1 cellular context compared by ENCODE assay signal in the genomic region with DNA sequence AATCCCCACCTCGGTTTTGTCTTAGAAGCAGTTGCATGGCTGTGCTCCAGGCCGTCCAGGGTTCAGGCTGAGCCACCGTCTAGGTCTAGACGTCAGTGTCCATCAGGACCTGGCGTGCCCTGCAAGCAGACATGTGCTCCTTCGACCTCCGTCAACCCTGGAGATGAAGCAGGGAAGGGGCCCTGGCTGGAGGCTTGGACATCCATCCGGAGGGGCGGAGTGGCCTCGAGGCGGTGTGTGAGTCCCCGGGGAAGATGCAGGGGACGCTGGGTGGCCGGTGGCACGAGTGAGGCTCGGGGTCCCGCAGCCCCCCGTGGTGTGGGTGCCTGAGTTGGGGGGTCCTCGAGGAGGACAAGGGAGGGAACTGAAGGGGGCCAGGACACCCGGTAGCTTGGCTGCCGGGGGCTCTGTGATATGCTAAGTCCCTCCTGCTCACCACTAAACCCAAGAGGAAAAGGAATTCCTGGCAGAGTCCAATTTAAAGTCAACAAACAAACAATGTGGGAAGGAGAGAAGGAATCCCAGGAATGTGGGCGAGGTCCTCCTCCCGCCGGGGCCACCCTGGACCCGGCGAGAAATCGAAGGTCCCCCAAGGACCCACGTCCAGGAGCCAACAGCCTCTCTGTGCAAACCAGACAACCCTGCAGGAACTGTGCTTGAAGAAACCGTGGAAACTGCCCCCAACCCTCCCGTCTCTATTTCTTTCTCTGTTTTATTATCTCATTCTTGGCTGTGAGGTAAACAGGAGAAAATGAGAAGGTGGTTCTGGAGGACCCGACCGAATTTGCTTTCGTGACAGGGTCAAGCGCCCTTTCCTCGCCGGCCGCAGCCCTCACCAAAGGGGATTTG.
TF ChIP-seq lines count a peak whose summit lies in the region.

No MANE protein-coding gene starts in this region.

TF ChIP-seq in HepG2, 621 proteins besides CTCF, POLR2A, EP300 and RAD21 (continued from another document and continues in another):
- TF ChIP-seq ZBTB44 (CRISPR knock-in tag; IDR thresholded peaks at IDR 0.05) (0 out of 2 replicates have a peak, but pooled peaks have one; percentile 18), GATAD1 (CRISPR knock-in tag; IDR thresholded peaks at IDR 0.05) (0 out of 2 replicates have a peak, but pooled peaks have one; percentile 19), PHF5A (CRISPR knock-in tag; IDR thresholded peaks at IDR 0.05; ENCODE audit: low read depth, unreplicated experiment) (no peak), ZNF776 (CRISPR knock-in tag; IDR thresholded peaks at IDR 0.05) (no peak), RBM22 (optimal IDR thresholded peaks at IDR 0.05; ENCODE audit: low read length) (no peak), ZNF790 (CRISPR knock-in tag; IDR thresholded peaks at IDR 0.05; ENCODE audit: borderline replicate concordance) (0 out of 2 replicates have a peak, but pooled peaks have one; percentile 46), ZNF350 (CRISPR knock-in tag; IDR thresholded peaks at IDR 0.05; ENCODE audit: borderline replicate concordance, low read depth) (peak; percentile 65), SIX4 (CRISPR knock-in tag; IDR thresholded peaks at IDR 0.05) (no peak), ZNF224 (CRISPR knock-in tag; IDR thresholded peaks at IDR 0.05) (no peak), DR1 (CRISPR knock-in tag; IDR thresholded peaks at IDR 0.05) (no peak), ZFX (CRISPR knock-in tag; IDR thresholded peaks at IDR 0.05; ENCODE audit: low read depth) (peak; percentile 43), ERF (CRISPR knock-in tag; IDR thresholded peaks at IDR 0.05) (0 out of 2 replicates have a peak, but pooled peaks have one; percentile 33), ZNF275 (CRISPR knock-in tag; IDR thresholded peaks at IDR 0.05; ENCODE audit: borderline replicate concordance) (no peak), ZNF564 (CRISPR knock-in tag; IDR thresholded peaks at IDR 0.05) (peak; percentile 51; the same call in 1 of the 2 replicates), ZNF577 (CRISPR knock-in tag; IDR thresholded peaks at IDR 0.05; ENCODE audit: borderline replicate concordance, low read depth) (no peak), EED (CRISPR knock-in tag; IDR thresholded peaks at IDR 0.05) (0 out of 2 replicates have a peak, but pooled peaks have one; percentile 31), ONECUT2 (CRISPR knock-in tag; IDR thresholded peaks at IDR 0.05) (peak; percentile 57; the same call in 1 of the 2 replicates), FOXJ3 (CRISPR knock-in tag; IDR thresholded peaks at IDR 0.05; ENCODE audit: borderline replicate concordance) (no peak), DMAP1 (CRISPR knock-in tag; IDR thresholded peaks at IDR 0.05) (0 out of 2 replicates have a peak, but pooled peaks have one; percentile 36), TEAD3 (CRISPR knock-in tag; optimal IDR thresholded peaks at IDR 0.05; ENCODE audit: borderline replicate concordance) (peak; percentile 99), ZNF878 (CRISPR knock-in tag; IDR thresholded peaks at IDR 0.05) (no peak), ZNF891 (CRISPR knock-in tag; IDR thresholded peaks at IDR 0.05) (no peak), ZNF792 (CRISPR knock-in tag; IDR thresholded peaks at IDR 0.05) (peak; percentile 76), MED1 (CRISPR knock-in tag; IDR thresholded peaks at IDR 0.05) (peak; percentile 62), SOX13 (IDR thresholded peaks at IDR 0.05) (no peak), SOX13 (CRISPR knock-in tag; conservative IDR thresholded peaks at IDR 0.05 in 1 of 2, IDR thresholded peaks at IDR 0.05 in 1 of 2) (peak in 1 of 2 experiments; percentile 88; a peak in 2 of 4 replicates), NFKB2 (CRISPR knock-in tag; IDR thresholded peaks at IDR 0.05; ENCODE audit: borderline replicate concordance) (no peak)
- TF ChIP-seq, protein P1, sequence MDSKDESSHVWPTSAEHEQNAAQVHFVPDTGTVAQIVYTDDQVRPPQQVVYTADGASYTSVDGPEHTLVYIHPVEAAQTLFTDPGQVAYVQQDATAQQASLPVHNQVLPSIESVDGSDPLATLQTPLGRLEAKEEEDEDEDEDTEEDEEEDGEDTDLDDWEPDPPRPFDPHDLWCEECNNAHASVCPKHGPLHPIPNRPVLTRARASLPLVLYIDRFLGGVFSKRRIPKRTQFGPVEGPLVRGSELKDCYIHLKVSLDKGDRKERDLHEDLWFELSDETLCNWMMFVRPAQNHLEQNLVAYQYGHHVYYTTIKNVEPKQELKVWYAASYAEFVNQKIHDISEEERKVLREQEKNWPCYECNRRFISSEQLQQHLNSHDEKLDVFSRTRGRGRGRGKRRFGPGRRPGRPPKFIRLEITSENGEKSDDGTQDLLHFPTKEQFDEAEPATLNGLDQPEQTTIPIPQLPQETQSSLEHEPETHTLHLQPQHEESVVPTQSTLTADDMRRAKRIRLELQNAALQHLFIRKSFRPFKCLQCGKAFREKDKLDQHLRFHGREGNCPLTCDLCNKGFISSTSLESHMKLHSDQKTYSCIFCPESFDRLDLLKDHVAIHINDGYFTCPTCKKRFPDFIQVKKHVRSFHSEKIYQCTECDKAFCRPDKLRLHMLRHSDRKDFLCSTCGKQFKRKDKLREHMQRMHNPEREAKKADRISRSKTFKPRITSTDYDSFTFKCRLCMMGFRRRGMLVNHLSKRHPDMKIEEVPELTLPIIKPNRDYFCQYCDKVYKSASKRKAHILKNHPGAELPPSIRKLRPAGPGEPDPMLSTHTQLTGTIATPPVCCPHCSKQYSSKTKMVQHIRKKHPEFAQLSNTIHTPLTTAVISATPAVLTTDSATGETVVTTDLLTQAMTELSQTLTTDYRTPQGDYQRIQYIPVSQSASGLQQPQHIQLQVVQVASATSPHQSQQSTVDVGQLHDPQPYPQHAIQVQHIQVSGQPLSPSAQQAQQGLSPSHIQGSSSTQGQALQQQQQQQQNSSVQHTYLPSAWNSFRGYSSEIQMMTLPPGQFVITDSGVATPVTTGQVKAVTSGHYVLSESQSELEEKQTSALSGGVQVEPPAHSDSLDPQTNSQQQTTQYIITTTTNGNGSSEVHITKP (CRISPR knock-in tag; IDR thresholded peaks at IDR 0.05; ENCODE audit: low read depth): peak; percentile 69
- TF ChIP-seq, protein P2, sequence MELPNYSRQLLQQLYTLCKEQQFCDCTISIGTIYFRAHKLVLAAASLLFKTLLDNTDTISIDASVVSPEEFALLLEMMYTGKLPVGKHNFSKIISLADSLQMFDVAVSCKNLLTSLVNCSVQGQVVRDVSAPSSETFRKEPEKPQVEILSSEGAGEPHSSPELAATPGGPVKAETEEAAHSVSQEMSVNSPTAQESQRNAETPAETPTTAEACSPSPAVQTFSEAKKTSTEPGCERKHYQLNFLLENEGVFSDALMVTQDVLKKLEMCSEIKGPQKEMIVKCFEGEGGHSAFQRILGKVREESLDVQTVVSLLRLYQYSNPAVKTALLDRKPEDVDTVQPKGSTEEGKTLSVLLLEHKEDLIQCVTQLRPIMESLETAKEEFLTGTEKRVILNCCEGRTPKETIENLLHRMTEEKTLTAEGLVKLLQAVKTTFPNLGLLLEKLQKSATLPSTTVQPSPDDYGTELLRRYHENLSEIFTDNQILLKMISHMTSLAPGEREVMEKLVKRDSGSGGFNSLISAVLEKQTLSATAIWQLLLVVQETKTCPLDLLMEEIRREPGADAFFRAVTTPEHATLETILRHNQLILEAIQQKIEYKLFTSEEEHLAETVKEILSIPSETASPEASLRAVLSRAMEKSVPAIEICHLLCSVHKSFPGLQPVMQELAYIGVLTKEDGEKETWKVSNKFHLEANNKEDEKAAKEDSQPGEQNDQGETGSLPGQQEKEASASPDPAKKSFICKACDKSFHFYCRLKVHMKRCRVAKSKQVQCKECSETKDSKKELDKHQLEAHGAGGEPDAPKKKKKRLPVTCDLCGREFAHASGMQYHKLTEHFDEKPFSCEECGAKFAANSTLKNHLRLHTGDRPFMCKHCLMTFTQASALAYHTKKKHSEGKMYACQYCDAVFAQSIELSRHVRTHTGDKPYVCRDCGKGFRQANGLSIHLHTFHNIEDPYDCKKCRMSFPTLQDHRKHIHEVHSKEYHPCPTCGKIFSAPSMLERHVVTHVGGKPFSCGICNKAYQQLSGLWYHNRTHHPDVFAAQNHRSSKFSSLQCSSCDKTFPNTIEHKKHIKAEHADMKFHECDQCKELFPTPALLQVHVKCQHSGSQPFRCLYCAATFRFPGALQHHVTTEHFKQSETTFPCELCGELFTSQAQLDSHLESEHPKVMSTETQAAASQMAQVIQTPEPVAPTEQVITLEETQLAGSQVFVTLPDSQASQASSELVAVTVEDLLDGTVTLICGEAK (IDR thresholded peaks at IDR 0.05): no peak
- TF ChIP-seq, protein P2 (CRISPR knock-in tag; IDR thresholded peaks at IDR 0.05): peak; percentile 66
- TF ChIP-seq, protein P3, sequence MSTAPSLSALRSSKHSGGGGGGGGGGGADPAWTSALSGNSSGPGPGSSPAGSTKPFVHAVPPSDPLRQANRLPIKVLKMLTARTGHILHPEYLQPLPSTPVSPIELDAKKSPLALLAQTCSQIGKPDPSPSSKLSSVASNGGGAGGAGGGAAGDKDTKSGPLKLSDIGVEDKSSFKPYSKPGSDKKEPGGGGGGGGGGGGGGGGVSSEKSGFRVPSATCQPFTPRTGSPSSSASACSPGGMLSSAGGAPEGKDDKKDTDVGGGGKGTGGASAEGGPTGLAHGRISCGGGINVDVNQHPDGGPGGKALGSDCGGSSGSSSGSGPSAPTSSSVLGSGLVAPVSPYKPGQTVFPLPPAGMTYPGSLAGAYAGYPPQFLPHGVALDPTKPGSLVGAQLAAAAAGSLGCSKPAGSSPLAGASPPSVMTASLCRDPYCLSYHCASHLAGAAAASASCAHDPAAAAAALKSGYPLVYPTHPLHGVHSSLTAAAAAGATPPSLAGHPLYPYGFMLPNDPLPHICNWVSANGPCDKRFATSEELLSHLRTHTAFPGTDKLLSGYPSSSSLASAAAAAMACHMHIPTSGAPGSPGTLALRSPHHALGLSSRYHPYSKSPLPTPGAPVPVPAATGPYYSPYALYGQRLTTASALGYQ (CRISPR knock-in tag; IDR thresholded peaks at IDR 0.05): no peak
- TF ChIP-seq, protein P4, sequence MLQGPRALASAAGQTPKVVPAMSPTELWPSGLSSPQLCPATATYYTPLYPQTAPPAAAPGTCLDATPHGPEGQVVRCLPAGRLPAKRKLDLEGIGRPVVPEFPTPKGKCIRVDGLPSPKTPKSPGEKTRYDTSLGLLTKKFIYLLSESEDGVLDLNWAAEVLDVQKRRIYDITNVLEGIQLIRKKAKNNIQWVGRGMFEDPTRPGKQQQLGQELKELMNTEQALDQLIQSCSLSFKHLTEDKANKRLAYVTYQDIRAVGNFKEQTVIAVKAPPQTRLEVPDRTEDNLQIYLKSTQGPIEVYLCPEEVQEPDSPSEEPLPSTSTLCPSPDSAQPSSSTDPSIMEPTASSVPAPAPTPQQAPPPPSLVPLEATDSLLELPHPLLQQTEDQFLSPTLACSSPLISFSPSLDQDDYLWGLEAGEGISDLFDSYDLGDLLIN (CRISPR knock-in tag; IDR thresholded peaks at IDR 0.05; ENCODE audit: borderline replicate concordance): no peak
- TF ChIP-seq, protein P5, sequence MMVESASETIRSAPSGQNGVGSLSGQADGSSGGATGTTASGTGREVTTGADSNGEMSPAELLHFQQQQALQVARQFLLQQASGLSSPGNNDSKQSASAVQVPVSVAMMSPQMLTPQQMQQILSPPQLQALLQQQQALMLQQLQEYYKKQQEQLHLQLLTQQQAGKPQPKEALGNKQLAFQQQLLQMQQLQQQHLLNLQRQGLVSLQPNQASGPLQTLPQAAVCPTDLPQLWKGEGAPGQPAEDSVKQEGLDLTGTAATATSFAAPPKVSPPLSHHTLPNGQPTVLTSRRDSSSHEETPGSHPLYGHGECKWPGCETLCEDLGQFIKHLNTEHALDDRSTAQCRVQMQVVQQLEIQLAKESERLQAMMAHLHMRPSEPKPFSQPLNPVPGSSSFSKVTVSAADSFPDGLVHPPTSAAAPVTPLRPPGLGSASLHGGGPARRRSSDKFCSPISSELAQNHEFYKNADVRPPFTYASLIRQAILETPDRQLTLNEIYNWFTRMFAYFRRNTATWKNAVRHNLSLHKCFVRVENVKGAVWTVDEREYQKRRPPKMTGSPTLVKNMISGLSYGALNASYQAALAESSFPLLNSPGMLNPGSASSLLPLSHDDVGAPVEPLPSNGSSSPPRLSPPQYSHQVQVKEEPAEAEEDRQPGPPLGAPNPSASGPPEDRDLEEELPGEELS (CRISPR knock-in tag; IDR thresholded peaks at IDR 0.05): peak; percentile 89
